In the genomic region with DNA sequence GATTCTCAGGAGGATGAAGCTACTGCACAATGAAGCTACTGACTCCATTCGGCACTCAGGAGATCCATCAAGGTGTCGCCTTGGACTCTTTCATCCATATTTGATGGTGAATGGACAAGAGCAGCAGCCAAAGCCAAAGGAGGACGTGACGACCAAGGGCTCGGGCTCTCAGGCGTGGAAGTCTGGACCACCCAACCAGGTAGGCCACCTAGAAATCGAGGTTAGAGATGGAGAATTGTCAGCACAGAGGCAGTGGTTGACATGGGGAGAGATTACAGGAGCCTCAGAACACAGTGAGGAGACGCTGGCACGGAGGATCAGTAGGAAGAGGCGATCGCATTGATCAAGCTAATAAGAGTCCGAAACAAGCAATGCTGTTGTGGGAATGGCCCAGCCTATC, we compare ENCODE assay signal across 14 cellular contexts.
DNase-seq lines count a peak whose midpoint lies in the region; ATAC-seq and TF ChIP-seq lines count a peak whose summit lies in the region.
"Had no signal": no experiment of that assay in that cellular context is flagged by ENCODE, and none has a peak within 500 bp of the region (broad histone marks: within the 10 kb centered on the region; RNA-seq: fewer than 3 reads in every experiment).

No MANE protein-coding gene starts in this region.

- ATAC-seq in Right ventricle myocardium superior (ENCODE audit: poor library complexity) (no peak), aorta (ENCODE audit: low FRiP score) (no peak), HG03439 (IDR thresholded peaks at IDR 0.05; ENCODE audit: unreplicated experiment) (no peak)
- ATAC-seq in natural killer cell treated with Interleukin-12 subunit alpha and Interleukin-12 subunit beta and Interleukin-15 and Interleukin-18, amount 100 ng/mL, for 72 hours = no peak

- no peaks in the 10 kb centered on the region for H3K27me3 ChIP-seq in right atrium auricular region
- H3K27me3 ChIP-seq in aorta (ENCODE audit: control insufficient read depth in 1 of 2, insufficient read depth in 2 of 2, low read length in 1 of 2) = no peaks in the 10 kb centered on the region

- CTCF ChIA-PET in OCI-LY7 (lab: Charles Lee; ENCODE audit: unreplicated experiment) = no interaction called here

- H3K4me3 Mint-ChIP-seq in natural killer cell treated with Interleukin-12 subunit alpha and Interleukin-12 subunit beta and Interleukin-15 and Interleukin-18, amount 100 ng/mL, for 72 hours = peak overlapping the region; percentile 6
- H3K4me3 Mint-ChIP-seq: CD4-positive, alpha-beta T cell; HFFc6 had no signal

- TF ChIP-seq CTCF in right atrium auricular region (IDR thresholded peaks at IDR 0.05) = no peak
- no peak for TF ChIP-seq CTCF in OCI-LY7 (conservative IDR thresholded peaks at IDR 0.05; ENCODE audit: low read length)

- POLR2A ChIA-PET in OCI-LY7 (lab: Charles Lee) = interaction anchor here (0.6 to 0.8 kb wide), 3 partner anchors 28 to 140 kb away, joined by 3 to 5 read pairs (median 4); no protein-coding TSS in a partner anchor

- peak overlapping the region; percentile 53; the same call in 1 of the 2 replicates for H3K4me2 ChIP-seq in OCI-LY7 (ENCODE audit: low read length)

- H3K4me1 ChIP-seq in right atrium auricular region (peaks cover 0 to 22% of the 10 kb centered on the region in 2 donors), OCI-LY7 (ENCODE audit: insufficient read depth, low read length, poor library complexity, severe bottlenecking) (peaks cover 67% of the 10 kb centered on the region), aorta (ENCODE audit: control insufficient read depth in 1 of 2, insufficient read depth in 2 of 2, low read length in 2 of 2) (peaks cover 0 to 2% of the 10 kb centered on the region in 2 donors)

- H3K9me2 ChIP-seq in OCI-LY7 (ENCODE audit: insufficient read depth, low read length) = no peaks in the 10 kb centered on the region

- H3K4me3 ChIP-seq in right atrium auricular region (no peak overlapping the region), OCI-LY7 (ENCODE audit: low read depth, low read length, poor library complexity, severe bottlenecking) (no peak overlapping the region), aorta (ENCODE audit: low read length in 2 of 2) (no peak overlapping the region)

- no peaks in the 10 kb centered on the region for H3K27me3 Mint-ChIP-seq in natural killer cell treated with Interleukin-12 subunit alpha and Interleukin-12 subunit beta and Interleukin-15 and Interleukin-18, amount 100 ng/mL, for 72 hours
- H3K27me3 Mint-ChIP-seq: CD4-positive, alpha-beta T cell had no signal

- H3K9me3 Mint-ChIP-seq in natural killer cell treated with Interleukin-12 subunit alpha and Interleukin-12 subunit beta and Interleukin-15 and Interleukin-18, amount 100 ng/mL, for 72 hours = no peaks in the 10 kb centered on the region
- H3K9me3 Mint-ChIP-seq: CD4-positive, alpha-beta T cell; HFFc6 had no signal

- H3K36me3 Mint-ChIP-seq in natural killer cell treated with Interleukin-12 subunit alpha and Interleukin-12 subunit beta and Interleukin-15 and Interleukin-18, amount 100 ng/mL, for 72 hours = no peaks in the 10 kb centered on the region

- no TSS peak for BruUV-seq in OCI-LY7 (replicated peaks; lab: Mats Ljungman, UMichigan)

- H3K27ac ChIP-seq in right atrium auricular region (no peak overlapping the region), OCI-LY7 (ENCODE audit: low read depth, low read length, poor library complexity, severe bottlenecking) (no peak overlapping the region), substantia nigra (ENCODE audit: low read depth, low read length, poor library complexity, severe bottlenecking) (no peak overlapping the region), aorta (ENCODE audit: low read depth in 1 of 2, low read length in 2 of 2) (no peak overlapping the region)

- H4K20me1 ChIP-seq in OCI-LY7 (ENCODE audit: insufficient read depth, low read length) = no peaks in the 10 kb centered on the region

- no peak overlapping the region for H3K27ac Mint-ChIP-seq in natural killer cell treated with Interleukin-12 subunit alpha and Interleukin-12 subunit beta and Interleukin-15 and Interleukin-18, amount 100 ng/mL, for 72 hours
- H3K27ac Mint-ChIP-seq: CD4-positive, alpha-beta T cell; HFFc6 had no signal

- H2AFZ ChIP-seq in OCI-LY7 (ENCODE audit: low read length) = no peak overlapping the region

- H3K36me3 ChIP-seq in right atrium auricular region (no peaks in the 10 kb centered on the region), OCI-LY7 (ENCODE audit: insufficient read depth, low read length) (peaks cover 24% of the 10 kb centered on the region), aorta (ENCODE audit: control insufficient read depth in 1 of 2, insufficient read depth in 2 of 2, low read length in 1 of 2) (no peaks in the 10 kb centered on the region)

- no peaks in the 10 kb centered on the region for H3K9me3 ChIP-seq in right atrium auricular region
- H3K9me3 ChIP-seq in OCI-LY7 (ENCODE audit: low read length) = no peaks in the 10 kb centered on the region
- H3K9me3 ChIP-seq in aorta (ENCODE audit: control insufficient read depth, low read length) = no peaks in the 10 kb centered on the region

- no peaks in the 10 kb centered on the region for H3K79me2 ChIP-seq in OCI-LY7 (ENCODE audit: insufficient read depth, low read depth, low read length)

- intact Hi-C loops in Right ventricle myocardium superior (cut with DNase I) (no loop called here), OCI-LY7 (cut with micrococcal nuclease; ENCODE audit: unreplicated experiment) (no loop called here), aorta (cut with DNase I) (no loop called here)

- 87 to 88% methylated on average over 12 of the region's 12 CpGs for WGBS in aorta, 2 donors

- H3K4me1 Mint-ChIP-seq in natural killer cell treated with Interleukin-12 subunit alpha and Interleukin-12 subunit beta and Interleukin-15 and Interleukin-18, amount 100 ng/mL, for 72 hours (ENCODE audit: low read depth in 2 of 2) = peaks cover 34 to 48% of the 10 kb centered on the region in 2 donors

- DNase-seq in right atrium auricular region (ENCODE audit: low spot score) (peak; percentile 21), Right ventricle myocardium superior (no peak), OCI-LY7 (ENCODE audit: low spot score) (no peak), substantia nigra (lab: John Stamatoyannopoulos, UW) (no peak), aorta (no peak), C1 segment of cervical spinal cord (lab: John Stamatoyannopoulos, UW) (no peak)
- no peak for DNase-seq in natural killer cell treated with Interleukin-12 subunit alpha and Interleukin-12 subunit beta and Interleukin-15 and Interleukin-18, amount 100 ng/mL, for 72 hours (ENCODE audit: low spot score)
- DNase-seq: Calu3; CD4-positive, alpha-beta T cell; DMS 273 treated with DMSO at 0.1 percent for 48 hours; EL; HCEC 1CT; HFFc6 had no signal
